18 cellular contexts compared by ENCODE assay signal in genomic region chr12:107385518-107385917, GRCh38.
DNase-seq lines count a peak whose midpoint lies in the region; ATAC-seq and TF ChIP-seq lines count a peak whose summit lies in the region.
"Had no signal": no experiment of that assay in that cellular context is flagged by ENCODE, and none has a peak within 500 bp of the region (broad histone marks: within the 10 kb centered on the region; RNA-seq: fewer than 3 reads in every experiment).

No MANE protein-coding gene starts in this region.

- no peaks in the 10 kb centered on the region for H3K9me2 ChIP-seq in GM23338 (ENCODE audit: insufficient read depth)

- DNase-seq in GM23338 (ENCODE audit: low spot score) (peak; percentile 24), RWPE1 (ENCODE audit: low spot score) (peak; percentile 70), epithelial cell of prostate (ENCODE audit: low read depth, low spot score) (peak; percentile 68), 8988T (no peak), NAMALWA (ENCODE audit: low spot score) (no peak)
- no peak for DNase-seq in stimulated activated effector memory CD8-positive, alpha-beta T cell treated with anti-CD3 and anti-CD28 coated beads, Interleukin-12 subunit alpha, Interleukin-12 subunit beta, amount 100 ng/mL, for 72 hours (ENCODE audit: low spot score in 2 of 2)
- DNase-seq: activated CD4-positive, alpha-beta memory T cell treated with anti-CD3 and anti-CD28 coated beads for 36 hours; activated naive CD8-positive, alpha-beta T cell treated with anti-CD3 and anti-CD28 coated beads for 36 hours; activated T-cell treated with anti-CD3 and anti-CD28 coated beads, Interleukin-2, amount 50 U/mL, for 72 hours; H7; hypothalamus; left lung; NCI-H1417 treated with DMSO at 0.1 percent for 48 hours; NCI-H2171; RPMI8226; T-cell had no signal

- H3K9me3 Mint-ChIP-seq in GM23338: peaks cover 8% of the 10 kb centered on the region; the same call in 2 of the 3 replicates
- H3K9me3 Mint-ChIP-seq in stimulated activated effector memory CD8-positive, alpha-beta T cell treated with anti-CD3 and anti-CD28 coated beads, Interleukin-12 subunit alpha, Interleukin-12 subunit beta, amount 100 ng/mL, for 72 hours: no peaks in the 10 kb centered on the region
- H3K9me3 Mint-ChIP-seq: T-cell had no signal

- POLR2A ChIA-PET in RWPE1 (lab: Yijun Ruan, JAX; ENCODE audit: low non-redundant PET): no interaction called here

- peaks cover 1% of the 10 kb centered on the region for H3K27me3 Mint-ChIP-seq in GM23338 (ENCODE audit: insufficient read depth, low read depth, poor library complexity)
- H3K27me3 Mint-ChIP-seq: activated CD4-positive, alpha-beta memory T cell treated with anti-CD3 and anti-CD28 coated beads for 36 hours; activated naive CD8-positive, alpha-beta T cell treated with anti-CD3 and anti-CD28 coated beads for 36 hours; T-cell had no signal

- TF ChIP-seq CTCF in GM23338 (conservative IDR thresholded peaks at IDR 0.05; ENCODE audit: low read depth in 2 of 2): no peak
- no peak for TF ChIP-seq CTCF in RWPE1 (conservative IDR thresholded peaks at IDR 0.05; ENCODE audit: low read depth)

- 0 out of 3 replicates have a peak, but pooled peaks cover 4% of the 10 kb centered on the region for H3K36me3 Mint-ChIP-seq in GM23338 (ENCODE audit: low read depth)
- H3K36me3 Mint-ChIP-seq in stimulated activated effector memory CD8-positive, alpha-beta T cell treated with anti-CD3 and anti-CD28 coated beads, Interleukin-12 subunit alpha, Interleukin-12 subunit beta, amount 100 ng/mL, for 72 hours: peaks cover 6% of the 10 kb centered on the region
- H3K36me3 Mint-ChIP-seq: T-cell had no signal

- H3K4me3 ChIP-seq in GM23338: no peak overlapping the region
- H3K4me3 ChIP-seq: left lung, right atrium auricular region had no signal

- peak overlapping the region; percentile 49; the same call in 1 of the 2 replicates for H3K27ac Mint-ChIP-seq in GM23338
- H3K27ac Mint-ChIP-seq in stimulated activated effector memory CD8-positive, alpha-beta T cell treated with anti-CD3 and anti-CD28 coated beads, Interleukin-12 subunit alpha, Interleukin-12 subunit beta, amount 100 ng/mL, for 72 hours: peak overlapping the region; percentile 14
- H3K27ac Mint-ChIP-seq: activated CD4-positive, alpha-beta memory T cell treated with anti-CD3 and anti-CD28 coated beads for 36 hours had no signal

- H3K27ac ChIP-seq in GM23338 (ENCODE audit: low read depth) (no peak overlapping the region), RWPE1 (peak overlapping the region; percentile 89), epithelial cell of prostate (peak overlapping the region; percentile 87)
- H3K27ac ChIP-seq: left lung, right atrium auricular region had no signal

- no peaks in the 10 kb centered on the region for H3K27me3 ChIP-seq in GM23338 (ENCODE audit: insufficient read depth)
- H3K27me3 ChIP-seq: left lung, right atrium auricular region had no signal

- no peak overlapping the region for H3K4me3 Mint-ChIP-seq in GM23338
- H3K4me3 Mint-ChIP-seq in stimulated activated effector memory CD8-positive, alpha-beta T cell treated with anti-CD3 and anti-CD28 coated beads, Interleukin-12 subunit alpha, Interleukin-12 subunit beta, amount 100 ng/mL, for 72 hours: no peak overlapping the region
- H3K4me3 Mint-ChIP-seq: activated CD4-positive, alpha-beta memory T cell treated with anti-CD3 and anti-CD28 coated beads for 36 hours; activated naive CD8-positive, alpha-beta T cell treated with anti-CD3 and anti-CD28 coated beads for 36 hours; activated T-cell treated with anti-CD3 and anti-CD28 coated beads, Interleukin-2, amount 50 U/mL, for 72 hours; T-cell had no signal

- no peak overlapping the region for H2AFZ ChIP-seq in GM23338

- ATAC-seq in GM23338 (peak; percentile 66), HG02763 (IDR thresholded peaks at IDR 0.05; ENCODE audit: unreplicated experiment) (no peak)
- no peak for ATAC-seq in stimulated activated effector memory CD8-positive, alpha-beta T cell treated with anti-CD3 and anti-CD28 coated beads, Interleukin-12 subunit alpha, Interleukin-12 subunit beta, amount 100 ng/mL, for 72 hours
- ATAC-seq: activated T-cell treated with anti-CD3 and anti-CD28 coated beads, Interleukin-2, amount 50 U/mL, for 72 hours; left lung; T-cell had no signal

- peak overlapping the region; percentile 26; the same call in 1 of the 2 replicates for H3K4me2 ChIP-seq in GM23338

- no peaks in the 10 kb centered on the region for H4K20me1 ChIP-seq in GM23338 (replicated peaks; ENCODE audit: insufficient read depth)

- H3K4me1 Mint-ChIP-seq in GM23338: peaks cover 22% of the 10 kb centered on the region
- peaks cover 32% of the 10 kb centered on the region for H3K4me1 Mint-ChIP-seq in stimulated activated effector memory CD8-positive, alpha-beta T cell treated with anti-CD3 and anti-CD28 coated beads, Interleukin-12 subunit alpha, Interleukin-12 subunit beta, amount 100 ng/mL, for 72 hours

- no peaks in the 10 kb centered on the region for H3K36me3 ChIP-seq in GM23338 (ENCODE audit: insufficient read depth)
- H3K36me3 ChIP-seq: left lung, right atrium auricular region had no signal

- H3K4me1 ChIP-seq in GM23338 (ENCODE audit: insufficient read depth): peaks cover 9% of the 10 kb centered on the region
- H3K4me1 ChIP-seq: left lung had no signal

- H3K79me2 ChIP-seq in GM23338 (replicated peaks; ENCODE audit: insufficient read depth): no peaks in the 10 kb centered on the region

- CTCF ChIA-PET in RWPE1 (lab: Yijun Ruan, JAX): no interaction called here

- H3F3A ChIP-seq in GM23338 (replicated peaks; ENCODE audit: low read depth): no peaks in the 10 kb centered on the region

TF ChIP-seq in GM23338, 12 proteins besides CTCF, POLR2A, EP300 and RAD21 (continues in another document):
- no peak for TF ChIP-seq JUNB (IDR thresholded peaks at IDR 0.05; ENCODE audit: unreplicated experiment)
- no peak for TF ChIP-seq EZH2 (IDR thresholded peaks at IDR 0.05; ENCODE audit: low read depth, unreplicated experiment)
- TF ChIP-seq NANOG (IDR thresholded peaks at IDR 0.05; ENCODE audit: borderline replicate concordance): no peak
- no peak for TF ChIP-seq POLR2AphosphoS5 (IDR thresholded peaks at IDR 0.05; ENCODE audit: low read depth)
- TF ChIP-seq ZNF114 (CRISPR knock-in tag; IDR thresholded peaks at IDR 0.05): no peak
- TF ChIP-seq ZNF462 (CRISPR knock-in tag; IDR thresholded peaks at IDR 0.05): no peak

Comparison
In these comparisons a context has a peak if more than half of its experiments do, and no peak if none do; other contexts are left out.
1. DNase-seq: peak in GM23338 (single experiment), RWPE1 (single experiment) and epithelial cell of prostate (single experiment); none in stimulated activated effector memory CD8-positive, alpha-beta T cell treated with anti-CD3 and anti-CD28 coated beads, Interleukin-12 subunit alpha, Interleukin-12 subunit beta, amount 100 ng/mL, for 72 hours (0 of 2), 8988T (single experiment) and NAMALWA (single experiment).